In genomic region chr18:76398899-76399612, GRCh38 we compare ENCODE assay signal across 8 cellular contexts.
DNase-seq lines count a peak whose midpoint lies in the region; TF ChIP-seq lines count a peak whose summit lies in the region.

No MANE protein-coding gene starts in this region.

- H3K4me3 ChIP-seq in fibroblast of villous mesenchyme (ENCODE audit: low read depth, low read length) = no peak overlapping the region
- no peak overlapping the region for H3K4me3 ChIP-seq in testis

- H3K9me3 ChIP-seq in testis = no peaks in the 10 kb centered on the region

- WGBS in testis, 2 donors = 32 to 41% methylated on average over 14 of the region's 14 CpGs

- H3K27ac ChIP-seq in RWPE1 = no peak overlapping the region
- H3K27ac ChIP-seq in testis = peak overlapping the region in 1 of 2 donors; percentile 44

- H3K36me3 ChIP-seq in testis (ENCODE audit: low read depth, missing control alignments) = no peaks in the 10 kb centered on the region

- POLR2A ChIA-PET in RWPE1 (lab: Yijun Ruan, JAX; ENCODE audit: low non-redundant PET) = no interaction called here

- intact Hi-C loops in activated T-helper 2 cell treated with anti-CD3 and anti-CD28 coated beads, Interferon-gamma antibody, Interleukin-2, Interleukin-4, amounts not matched to agents 10 μg/mL and 5 μg/mL and 100 μg/mL, durations not matched to agents 14 hours and 24 hours and 36 hours (cut with micrococcal nuclease) = loop anchor here (1.0 kb wide), 1 partner anchor 311 kb away; no protein-coding TSS in a partner anchor
- intact Hi-C loops in testis (cut with DNase I; ENCODE audit: low total_unique reads) = no loop called here

- H3K27me3 ChIP-seq in testis = no peaks in the 10 kb centered on the region

- DNase-seq in GDM1 (lab: John Stamatoyannopoulos, UW) = peak; percentile 59
- DNase-seq in H4 (ENCODE audit: low spot score) = peak; percentile 73
- DNase-seq in RWPE1 (ENCODE audit: low spot score) = peak; percentile 88
- peak; percentile 57 for DNase-seq in activated T-helper 2 cell treated with anti-CD3 and anti-CD28 coated beads, Interferon-gamma antibody, Interleukin-2, Interleukin-4, amounts not matched to agents 10 μg/mL and 5 μg/mL and 100 μg/mL, durations not matched to agents 14 hours and 24 hours and 36 hours (ENCODE audit: low spot score)
- peak; percentile 83 for DNase-seq in fibroblast of villous mesenchyme (ENCODE audit: low read depth)
- peak; percentile 82 for DNase-seq in occipital lobe (lab: John Stamatoyannopoulos, UW)
- DNase-seq in testis = peak; percentile 94

- no peak overlapping the region for H3K4me3 Mint-ChIP-seq in activated T-helper 2 cell treated with anti-CD3 and anti-CD28 coated beads, Interferon-gamma antibody, Interleukin-2, Interleukin-4, amounts not matched to agents 10 μg/mL and 5 μg/mL and 100 μg/mL, durations not matched to agents 14 hours and 24 hours and 36 hours (ENCODE audit: low read depth)

- TF ChIP-seq POLR2A in testis (IDR thresholded peaks at IDR 0.05) = no peak

- H3K27ac Mint-ChIP-seq in activated T-helper 2 cell treated with anti-CD3 and anti-CD28 coated beads, Interferon-gamma antibody, Interleukin-2, Interleukin-4, amounts not matched to agents 10 μg/mL and 5 μg/mL and 100 μg/mL, durations not matched to agents 14 hours and 24 hours and 36 hours = no peak overlapping the region

- peaks cover 4% of the 10 kb centered on the region for H3K27me3 Mint-ChIP-seq in activated T-helper 2 cell treated with anti-CD3 and anti-CD28 coated beads, Interferon-gamma antibody, Interleukin-2, Interleukin-4, amounts not matched to agents 10 μg/mL and 5 μg/mL and 100 μg/mL, durations not matched to agents 14 hours and 24 hours and 36 hours (ENCODE audit: low read depth)

- TF ChIP-seq CTCF in LNCAP (IDR thresholded peaks at IDR 0.05) = peak; percentile 91
- peak; percentile 99 for TF ChIP-seq CTCF in RWPE1 (conservative IDR thresholded peaks at IDR 0.05; ENCODE audit: low read depth)
- peak; percentile 99 for TF ChIP-seq CTCF in fibroblast of villous mesenchyme (IDR thresholded peaks at IDR 0.05; ENCODE audit: insufficient read depth, low read depth, low read length)
- TF ChIP-seq CTCF in testis (IDR thresholded peaks at IDR 0.05) = peak; percentile 94 to 97 (median 95)

- peaks cover 7% of the 10 kb centered on the region for H3K4me1 ChIP-seq in testis

- H3K36me3 Mint-ChIP-seq in activated T-helper 2 cell treated with anti-CD3 and anti-CD28 coated beads, Interferon-gamma antibody, Interleukin-2, Interleukin-4, amounts not matched to agents 10 μg/mL and 5 μg/mL and 100 μg/mL, durations not matched to agents 14 hours and 24 hours and 36 hours (ENCODE audit: low read depth) = no peaks in the 10 kb centered on the region

- H3K4me1 Mint-ChIP-seq in activated T-helper 2 cell treated with anti-CD3 and anti-CD28 coated beads, Interferon-gamma antibody, Interleukin-2, Interleukin-4, amounts not matched to agents 10 μg/mL and 5 μg/mL and 100 μg/mL, durations not matched to agents 14 hours and 24 hours and 36 hours (ENCODE audit: low read depth) = peaks cover 4% of the 10 kb centered on the region

- H3K9me3 Mint-ChIP-seq in activated T-helper 2 cell treated with anti-CD3 and anti-CD28 coated beads, Interferon-gamma antibody, Interleukin-2, Interleukin-4, amounts not matched to agents 10 μg/mL and 5 μg/mL and 100 μg/mL, durations not matched to agents 14 hours and 24 hours and 36 hours = no peaks in the 10 kb centered on the region

- CTCF ChIA-PET in RWPE1 (lab: Yijun Ruan, JAX) = interaction anchor here (0.5 to 2.3 kb wide), 10 partner anchors 12 to 688 kb away, joined by 3 to 10 read pairs (median 3); no protein-coding TSS in a partner anchor
